17 cellular contexts compared by ENCODE assay signal in genomic region chr9:136193891-136194279, GRCh38. TPM values are rescaled to one million over a fixed set of nuclear protein-coding genes. Genes with fewer than 3 reads are reported as not detected.
A peak's percentile ranks its signal among the peaks of the same experiment; 100 is the strongest.
DNase-seq lines count a peak whose midpoint lies in the region; ATAC-seq and TF ChIP-seq lines count a peak whose summit lies in the region.
"Had no signal": no experiment of that assay in that cellular context is flagged by ENCODE, and none has a peak within 500 bp of the region (broad histone marks: within the 10 kb centered on the region; RNA-seq: fewer than 3 reads in every experiment).

No MANE protein-coding gene starts in this region.

- peak overlapping the region; percentile 79; the same call in 1 of the 2 replicates for H3K4me2 ChIP-seq in GM23338
- H3K4me2 ChIP-seq: KMS-11 had no signal

- in situ Hi-C loops in GM13977 (cut with MboI; ENCODE audit: low pct_unique_long_range_greater_than_20kb, low sequenced_read_pairs, unreplicated experiment) = no loop called here
- in situ Hi-C loops in ACHN (cut with HindIII; ENCODE audit: low pct_ligation_motif_present, low pct_unique_long_range_greater_than_20kb, low sequenced_read_pairs) = no loop called here
- in situ Hi-C loops in gastrocnemius medialis (cut with MboI; ENCODE audit: low sequenced_read_pairs in 4 of 4) = no loop called here

- H3K9ac ChIP-seq in NT2/D1 (ENCODE audit: insufficient read length, low read depth) = no peak overlapping the region
- H3K9ac ChIP-seq: KMS-11 had no signal

- peak overlapping the region; percentile 58 for H3K4me3 Mint-ChIP-seq in GM23338
- no peak overlapping the region for H3K4me3 Mint-ChIP-seq in glutamatergic neuron (ENCODE audit: unreplicated experiment)
- H3K4me3 Mint-ChIP-seq in stimulated activated naive B cell treated with anti-CD40 and anti-IgM and Interleukin-4, amounts not matched to agents 10 μg/mL and 1 μg/mL and 100 μg/mL, for 72 hours = peak overlapping the region in 1 of 2 donors; percentile 36

- no peaks in the 10 kb centered on the region for H3K9me2 ChIP-seq in GM23338 (ENCODE audit: insufficient read depth)

- H3K36me3 Mint-ChIP-seq in GM23338 (ENCODE audit: low read depth) (no peaks in the 10 kb centered on the region), glutamatergic neuron (ENCODE audit: unreplicated experiment) (no peaks in the 10 kb centered on the region)
- no peaks in the 10 kb centered on the region for H3K36me3 Mint-ChIP-seq in stimulated activated naive B cell treated with anti-CD40 and anti-IgM and Interleukin-4, amounts not matched to agents 10 μg/mL and 1 μg/mL and 100 μg/mL, for 72 hours

- H3K27ac ChIP-seq in GM23338 (ENCODE audit: low read depth) (no peak overlapping the region), gastrocnemius medialis (no peak overlapping the region)
- H3K27ac ChIP-seq: C4-2B, KMS-11, SJCRH30 had no signal

- peaks cover 34% of the 10 kb centered on the region for H3K4me1 ChIP-seq in GM23338 (ENCODE audit: insufficient read depth)
- peaks cover 31% of the 10 kb centered on the region for H3K4me1 ChIP-seq in NT2/D1 (ENCODE audit: insufficient read depth, insufficient read length)
- no peaks in the 10 kb centered on the region for H3K4me1 ChIP-seq in gastrocnemius medialis

- H3K4me1 Mint-ChIP-seq in GM23338 (peaks cover 32% of the 10 kb centered on the region), glutamatergic neuron (ENCODE audit: low read depth, unreplicated experiment) (peaks cover 8% of the 10 kb centered on the region)
- H3K4me1 Mint-ChIP-seq in stimulated activated naive B cell treated with anti-CD40 and anti-IgM and Interleukin-4, amounts not matched to agents 10 μg/mL and 1 μg/mL and 100 μg/mL, for 72 hours = peaks cover 17 to 40% of the 10 kb centered on the region in 2 donors

- TF ChIP-seq CTCF in GM23338 (conservative IDR thresholded peaks at IDR 0.05; ENCODE audit: low read depth in 2 of 2) (no peak), glutamatergic neuron (IDR thresholded peaks at IDR 0.05; ENCODE audit: partially characterized antibody, unreplicated experiment) (no peak), GM13977 (IDR thresholded peaks at IDR 0.05; ENCODE audit: extremely low read depth, insufficient read depth, missing control alignments) (no peak), gastrocnemius medialis (IDR thresholded peaks at IDR 0.05 in 4 of 5, conservative IDR thresholded peaks at IDR 0.05 in 1 of 5) (no peak)

- H3K27ac Mint-ChIP-seq in GM23338 = no peak overlapping the region
- no peak overlapping the region for H3K27ac Mint-ChIP-seq in glutamatergic neuron (ENCODE audit: unreplicated experiment)
- peak overlapping the region; percentile 51 for H3K27ac Mint-ChIP-seq in stimulated activated naive B cell treated with anti-CD40 and anti-IgM and Interleukin-4, amounts not matched to agents 10 μg/mL and 1 μg/mL and 100 μg/mL, for 72 hours

- H3K27me3 ChIP-seq in GM23338 (ENCODE audit: insufficient read depth) = peaks cover 87% of the 10 kb centered on the region
- peaks cover 92% of the 10 kb centered on the region for H3K27me3 ChIP-seq in NT2/D1 (ENCODE audit: insufficient read depth, insufficient read length)
- peaks cover 69 to 96% (median 89%) of the 10 kb centered on the region in 3 donors for H3K27me3 ChIP-seq in gastrocnemius medialis

- no peaks in the 10 kb centered on the region for H3K9me3 Mint-ChIP-seq in GM23338
- H3K9me3 Mint-ChIP-seq in glutamatergic neuron (ENCODE audit: unreplicated experiment) = peaks cover 5% of the 10 kb centered on the region
- no peaks in the 10 kb centered on the region for H3K9me3 Mint-ChIP-seq in stimulated activated naive B cell treated with anti-CD40 and anti-IgM and Interleukin-4, amounts not matched to agents 10 μg/mL and 1 μg/mL and 100 μg/mL, for 72 hours

- TF ChIP-seq POLR2A in gastrocnemius medialis (IDR thresholded peaks at IDR 0.05) = no peak

- H3K4me3 ChIP-seq in GM23338 = peak overlapping the region; percentile 58; the same call in 1 of the 2 replicates
- peak overlapping the region; percentile 18 for H3K4me3 ChIP-seq in NT2/D1 (ENCODE audit: insufficient read length, low read depth)
- no peak overlapping the region for H3K4me3 ChIP-seq in gastrocnemius medialis
- H3K4me3 ChIP-seq: SJCRH30 had no signal

- intact Hi-C loops in gastrocnemius medialis (cut with DNase I; ENCODE audit: low total_unique reads) = no loop called here

- no peaks in the 10 kb centered on the region; the same call in 1 of the 2 replicates for H4K20me1 ChIP-seq in GM23338 (replicated peaks; ENCODE audit: insufficient read depth)

- peaks cover 89% of the 10 kb centered on the region for H3K27me3 Mint-ChIP-seq in GM23338 (ENCODE audit: insufficient read depth, low read depth, poor library complexity)
- H3K27me3 Mint-ChIP-seq in glutamatergic neuron (ENCODE audit: unreplicated experiment) = peaks cover 13% of the 10 kb centered on the region
- peaks cover 62 to 78% of the 10 kb centered on the region in 2 donors for H3K27me3 Mint-ChIP-seq in stimulated activated naive B cell treated with anti-CD40 and anti-IgM and Interleukin-4, amounts not matched to agents 10 μg/mL and 1 μg/mL and 100 μg/mL, for 72 hours

- no peaks in the 10 kb centered on the region for H3K36me3 ChIP-seq in GM23338 (ENCODE audit: insufficient read depth)
- H3K36me3 ChIP-seq in NT2/D1 (ENCODE audit: insufficient read depth, insufficient read length, low read length) = no peaks in the 10 kb centered on the region
- no peaks in the 10 kb centered on the region for H3K36me3 ChIP-seq in gastrocnemius medialis
- H3K36me3 ChIP-seq: SJCRH30 had no signal

- ATAC-seq in GM23338 = peak; percentile 3
- no peak for ATAC-seq in stimulated activated naive B cell treated with anti-CD40 and anti-IgM and Interleukin-4, amounts not matched to agents 10 μg/mL and 1 μg/mL and 100 μg/mL, for 72 hours (replicated peaks)
- no peak for ATAC-seq in gastrocnemius medialis
- ATAC-seq: HepG2 had no signal

- no peaks in the 10 kb centered on the region for H3K9me3 ChIP-seq in NT2/D1 (ENCODE audit: insufficient read depth, low read length)
- no peaks in the 10 kb centered on the region for H3K9me3 ChIP-seq in gastrocnemius medialis
- H3K9me3 ChIP-seq: SJCRH30 had no signal

- no peaks in the 10 kb centered on the region for H3K79me2 ChIP-seq in GM23338 (replicated peaks; ENCODE audit: insufficient read depth)

- H3F3A ChIP-seq in GM23338 (replicated peaks; ENCODE audit: low read depth) = no peaks in the 10 kb centered on the region; the same call in 1 of the 2 replicates

- no peak overlapping the region for H2AFZ ChIP-seq in GM23338

- DNase-seq in GM23338 (ENCODE audit: low spot score) (peak; percentile 39), NT2/D1 (ENCODE audit: low read depth, low spot score) (no peak), glutamatergic neuron (peak; percentile 54), GM13977 (ENCODE audit: low spot score) (no peak), ACHN (no peak), gastrocnemius medialis (no peak)
- DNase-seq in stimulated activated naive B cell treated with anti-CD40 and anti-IgM and Interleukin-4, amounts not matched to agents 10 μg/mL and 1 μg/mL and 100 μg/mL, for 72 hours = no peak
- DNase-seq: AML-193, DND-41, MV-4-11, NCI-H187, NCI-H2107, NCI-H2227 treated with DMSO at 0.1 percent for 48 hours, SJCRH30 had no signal

TF ChIP-seq in GM23338, 12 proteins besides CTCF, POLR2A, EP300 and RAD21:
- peak; percentile 82 for TF ChIP-seq EZH2phosphoT487 (IDR thresholded peaks at IDR 0.05; ENCODE audit: unreplicated experiment)
- no peak for TF ChIP-seq ETS1 (IDR thresholded peaks at IDR 0.05)
- TF ChIP-seq REST (IDR thresholded peaks at IDR 0.05; ENCODE audit: unreplicated experiment) = no peak
- TF ChIP-seq CREB1 (CRISPR knock-in tag; IDR thresholded peaks at IDR 0.05; ENCODE audit: low read depth) = no peak
- TF ChIP-seq STAT1 (IDR thresholded peaks at IDR 0.05; ENCODE audit: unreplicated experiment) = no peak
- TF ChIP-seq ZNF331 (CRISPR knock-in tag; IDR thresholded peaks at IDR 0.05; ENCODE audit: low read depth) = no peak

RNA-seq across cellular contexts. Expression of gene LHX3, which starts 11.0 kb away (rescaled TPM):
- not detected in 2 replicates for total RNA-seq in GM23338 (2014; rRNA removed; shearing (Covaris generic))
- 0.08 TPM in 1 of 2 replicates, not detected in the other for polyA plus RNA-seq in GM23338 (2016; fragmentation: Nextera tagmentation; extraction: Ambion mirVana)
- 0.81 TPM for total RNA-seq in glutamatergic neuron (ENCODE audit: unreplicated experiment)
- total RNA-seq in gastrocnemius medialis = not detected
- total RNA-seq: HepG2, SJCRH30 had no signal
- polyA plus RNA-seq: HepG2 had no signal

RNA-seq across cellular contexts. Expression of gene QSOX2, which starts 51.7 kb away (rescaled TPM):
- total RNA-seq in GM23338 (2014; rRNA removed; shearing (Covaris generic)) = 25.5 and 29.2 TPM in 2 replicates
- 9.2 and 10.5 TPM in 2 replicates for polyA plus RNA-seq in GM23338 (2016; fragmentation: Nextera tagmentation; extraction: Ambion mirVana)
- total RNA-seq in glutamatergic neuron (ENCODE audit: unreplicated experiment) (21.2 TPM), gastrocnemius medialis (1 to 10 TPM; 3.3 to 5.8 (median 5.2) TPM)

Comparison
In these comparisons a context has a peak if more than half of its experiments do, and no peak if none do; other contexts are left out.
1. DNase-seq: peak in GM23338 (single experiment) and glutamatergic neuron (single experiment); none in NT2/D1 (single experiment), stimulated activated naive B cell treated with anti-CD40 and anti-IgM and Interleukin-4, amounts not matched to agents 10 μg/mL and 1 μg/mL and 100 μg/mL, for 72 hours (single experiment), GM13977 (single experiment), ACHN (single experiment) and gastrocnemius medialis (0 of 2).
2. H3K4me3 ChIP-seq: peak in GM23338 (single experiment) and NT2/D1 (single experiment); none in gastrocnemius medialis (0 of 4).